In genomic region chr22:33461698-33462434, GRCh38 we compare ENCODE assay signal across 17 cellular contexts.
DNase-seq lines count a peak whose midpoint lies in the region; ATAC-seq, FAIRE-seq and TF ChIP-seq lines count a peak whose summit lies in the region.
"Had no signal": no experiment of that assay in that cellular context is flagged by ENCODE, and none has a peak within 500 bp of the region (broad histone marks: within the 10 kb centered on the region; RNA-seq: fewer than 3 reads in every experiment).

No MANE protein-coding gene starts in this region.

- H3K36me3 Mint-ChIP-seq in WTC11 (peaks cover 11% of the 10 kb centered on the region), neural progenitor cell (peaks cover 3% of the 10 kb centered on the region)
- H3K36me3 Mint-ChIP-seq: CD8-positive, alpha-beta memory T cell had no signal

- ATAC-seq in WTC11 (no peak), GM21786 (IDR thresholded peaks at IDR 0.05; ENCODE audit: unreplicated experiment) (no peak)

- H3K36me3 ChIP-seq in mammary epithelial cell (ENCODE audit: insufficient read depth, low read length) (no peaks in the 10 kb centered on the region), breast epithelium (no peaks in the 10 kb centered on the region), small intestine (ENCODE audit: control insufficient read depth in 2 of 2, insufficient read depth in 2 of 2, low read length in 2 of 2) (no peaks in the 10 kb centered on the region), neural progenitor cell (peaks cover 3% of the 10 kb centered on the region)
- H3K36me3 ChIP-seq: BLaER1 had no signal

- BruUV-seq in mammary epithelial cell (replicated peaks; lab: Mats Ljungman, UMichigan) = no TSS peak

- dilution Hi-C loops in mammary epithelial cell (cut with HindIII; ENCODE audit: low sequenced_read_pairs) = no loop called here

- CTCF ChIA-PET in mammary epithelial cell (lab: Charles Lee; ENCODE audit: low non-redundant PET) = no interaction called here
- CTCF ChIA-PET in WTC11 (lab: Charles Lee) = no interaction called here

- POLR2A ChIA-PET in WTC11 (lab: Charles Lee) = no interaction called here

- H3K4me2 ChIP-seq in mammary epithelial cell (ENCODE audit: insufficient read depth, low read depth, low read length) (no peak overlapping the region), neural progenitor cell (no peak overlapping the region)
- H3K4me2 ChIP-seq: BLaER1 had no signal

- H3K4me3 ChIP-seq in mammary epithelial cell (replicated peaks in 1 of 3; ENCODE audit: insufficient read depth in 1 of 3, low read depth in 2 of 3, low read length in 3 of 3) = no peak overlapping the region
- H3K4me3 ChIP-seq in breast epithelium = no peak overlapping the region
- H3K4me3 ChIP-seq in small intestine (ENCODE audit: low read depth in 1 of 2, low read length in 2 of 2) = no peak overlapping the region
- H3K4me3 ChIP-seq in neural progenitor cell = no peak overlapping the region
- H3K4me3 ChIP-seq: BLaER1 had no signal

- TF ChIP-seq POLR2A in breast epithelium (IDR thresholded peaks at IDR 0.05) = no peak

- no peak for FAIRE-seq in small intestine (lab: Jason Lieb, UNC)

- H3K9me3 ChIP-seq in mammary epithelial cell (replicated peaks; ENCODE audit: insufficient read depth, low read length) (no peaks in the 10 kb centered on the region), breast epithelium (peaks cover 12 to 13% of the 10 kb centered on the region in 2 donors), small intestine (ENCODE audit: control insufficient read depth, low read depth) (no peaks in the 10 kb centered on the region), neural progenitor cell (ENCODE audit: low read depth) (peaks cover 12% of the 10 kb centered on the region)

- H3K9ac ChIP-seq in mammary epithelial cell (ENCODE audit: insufficient read depth, low read length) (no peak overlapping the region), neural progenitor cell (no peak overlapping the region)
- H3K9ac ChIP-seq: BLaER1 had no signal

- H3K27ac Mint-ChIP-seq in WTC11 = no peak overlapping the region
- H3K27ac Mint-ChIP-seq in neural progenitor cell = no peak overlapping the region
- H3K27ac Mint-ChIP-seq: CD8-positive, alpha-beta memory T cell; H9 had no signal

- intact Hi-C loops in mammary epithelial cell (cut with micrococcal nuclease) = no loop called here
- intact Hi-C loops in breast epithelium (cut with DNase I; ENCODE audit: low total_unique reads) = no loop called here

- WGBS in mammary epithelial cell (ENCODE audit: low coverage, missing lambda C conversion rate) = 90% methylated on average over 2 of the region's 2 CpGs
- WGBS in small intestine, 3 donors = 96 to 98% (median 98%) methylated on average over 2 of the region's 2 CpGs

- H3K27me3 Mint-ChIP-seq in WTC11 (ENCODE audit: low read depth) = peaks cover 3% of the 10 kb centered on the region; the same call in 1 of the 2 replicates
- H3K27me3 Mint-ChIP-seq in neural progenitor cell (ENCODE audit: insufficient read depth, low read depth) = peaks cover 4% of the 10 kb centered on the region
- H3K27me3 Mint-ChIP-seq: CD8-positive, alpha-beta memory T cell had no signal

- no peak overlapping the region for H3K4me3 Mint-ChIP-seq in WTC11
- no peak overlapping the region for H3K4me3 Mint-ChIP-seq in neural progenitor cell
- H3K4me3 Mint-ChIP-seq: CD8-positive, alpha-beta memory T cell; H9 had no signal

- H3K4me1 Mint-ChIP-seq in WTC11 = peaks cover 5% of the 10 kb centered on the region; the same call in 1 of the 2 replicates
- peaks cover 2% of the 10 kb centered on the region for H3K4me1 Mint-ChIP-seq in neural progenitor cell
- H3K4me1 Mint-ChIP-seq: CD8-positive, alpha-beta memory T cell; H9 had no signal

- DNase-seq in mammary epithelial cell (peak; percentile 28), breast epithelium (ENCODE audit: low spot score in 2 of 2) (no peak), WTC11 (ENCODE audit: low spot score) (no peak), kidney tubule cell (ENCODE audit: low spot score) (peak; percentile 43), small intestine (peak; percentile 57), NCI-H226 (no peak), neural progenitor cell (ENCODE audit: low spot score) (no peak)
- DNase-seq: AML-193; Caco-2; CD8-positive, alpha-beta memory T cell; DND-41; GDM1; GOT3; H9 had no signal

- H3K27me3 ChIP-seq in mammary epithelial cell (ENCODE audit: insufficient read depth, low read length) (no peaks in the 10 kb centered on the region), breast epithelium (no peaks in the 10 kb centered on the region), small intestine (ENCODE audit: control insufficient read depth in 2 of 2, insufficient read depth in 2 of 2, low read length in 2 of 2) (no peaks in the 10 kb centered on the region), neural progenitor cell (no peaks in the 10 kb centered on the region)
- H3K27me3 ChIP-seq: BLaER1 had no signal

- H3K27ac ChIP-seq in mammary epithelial cell (ENCODE audit: insufficient read depth, low read depth, low read length) (no peak overlapping the region), breast epithelium (no peak overlapping the region), small intestine (ENCODE audit: low read depth in 1 of 2, low read length in 1 of 2) (no peak overlapping the region), neural progenitor cell (no peak overlapping the region)
- H3K27ac ChIP-seq: 22Rv1, BLaER1 had no signal

- in situ Hi-C loops in mammary epithelial cell (cut with MboI; ENCODE audit: low sequenced_read_pairs in 2 of 2) = loop anchor here in 1 of 2 donors (25.0 kb wide), 1 partner anchor 150 kb away; no protein-coding TSS in a partner anchor

- TF ChIP-seq CTCF in mammary epithelial cell (conservative IDR thresholded peaks at IDR 0.05 in 1 of 2, IDR thresholded peaks at IDR 0.05 in 1 of 2; ENCODE audit: extremely low read depth in 1 of 2, insufficient read depth in 1 of 2, low read depth in 1 of 2, low read length in 2 of 2) (no peak), breast epithelium (IDR thresholded peaks at IDR 0.05) (no peak), WTC11 (IDR thresholded peaks at IDR 0.05) (no peak), neural progenitor cell (IDR thresholded peaks at IDR 0.05) (no peak)

- H2AFZ ChIP-seq in mammary epithelial cell (ENCODE audit: low read depth, low read length) (no peak overlapping the region), neural progenitor cell (replicated peaks) (no peak overlapping the region)

- H3K9me3 Mint-ChIP-seq in WTC11 = peaks cover 15% of the 10 kb centered on the region
- H3K9me3 Mint-ChIP-seq in neural progenitor cell = peaks cover 13% of the 10 kb centered on the region

- H3F3A ChIP-seq in neural progenitor cell (ENCODE audit: low read depth) = no peaks in the 10 kb centered on the region

- H4K20me1 ChIP-seq in mammary epithelial cell (ENCODE audit: insufficient read depth, low read length) (no peaks in the 10 kb centered on the region), neural progenitor cell (ENCODE audit: low read depth) (no peaks in the 10 kb centered on the region)
- H4K20me1 ChIP-seq: BLaER1 had no signal

- H3K79me2 ChIP-seq in mammary epithelial cell (ENCODE audit: insufficient read depth, low read length) = no peaks in the 10 kb centered on the region
- H3K79me2 ChIP-seq in neural progenitor cell (ENCODE audit: low read depth) = no peaks in the 10 kb centered on the region

- no peaks in the 10 kb centered on the region for H3K4me1 ChIP-seq in mammary epithelial cell (ENCODE audit: insufficient read depth, low read length)
- H3K4me1 ChIP-seq in breast epithelium = no peaks in the 10 kb centered on the region
- peaks cover 0 to 5% of the 10 kb centered on the region in 2 donors for H3K4me1 ChIP-seq in small intestine (ENCODE audit: control insufficient read depth in 2 of 2, insufficient read depth in 1 of 2, low read depth in 1 of 2, low read length in 1 of 2)
- H3K4me1 ChIP-seq in neural progenitor cell = no peaks in the 10 kb centered on the region
- H3K4me1 ChIP-seq: BLaER1 had no signal

TF ChIP-seq in WTC11, 78 proteins besides CTCF, POLR2A, EP300 and RAD21:
- TF ChIP-seq ZNF317 (CRISPR knock-in tag; IDR thresholded peaks at IDR 0.05; ENCODE audit: borderline replicate concordance, low read depth) (peak; percentile 83), SOX15 (CRISPR knock-in tag; IDR thresholded peaks at IDR 0.05) (no peak)

Comparison
In these comparisons a context has a peak if more than half of its experiments do, and no peak if none do; other contexts are left out.
1. DNase-seq: peak in mammary epithelial cell (single experiment), kidney tubule cell (single experiment) and small intestine (single experiment); none in breast epithelium (0 of 2), WTC11 (single experiment), NCI-H226 (single experiment) and neural progenitor cell (single experiment).